In the genomic region with DNA sequence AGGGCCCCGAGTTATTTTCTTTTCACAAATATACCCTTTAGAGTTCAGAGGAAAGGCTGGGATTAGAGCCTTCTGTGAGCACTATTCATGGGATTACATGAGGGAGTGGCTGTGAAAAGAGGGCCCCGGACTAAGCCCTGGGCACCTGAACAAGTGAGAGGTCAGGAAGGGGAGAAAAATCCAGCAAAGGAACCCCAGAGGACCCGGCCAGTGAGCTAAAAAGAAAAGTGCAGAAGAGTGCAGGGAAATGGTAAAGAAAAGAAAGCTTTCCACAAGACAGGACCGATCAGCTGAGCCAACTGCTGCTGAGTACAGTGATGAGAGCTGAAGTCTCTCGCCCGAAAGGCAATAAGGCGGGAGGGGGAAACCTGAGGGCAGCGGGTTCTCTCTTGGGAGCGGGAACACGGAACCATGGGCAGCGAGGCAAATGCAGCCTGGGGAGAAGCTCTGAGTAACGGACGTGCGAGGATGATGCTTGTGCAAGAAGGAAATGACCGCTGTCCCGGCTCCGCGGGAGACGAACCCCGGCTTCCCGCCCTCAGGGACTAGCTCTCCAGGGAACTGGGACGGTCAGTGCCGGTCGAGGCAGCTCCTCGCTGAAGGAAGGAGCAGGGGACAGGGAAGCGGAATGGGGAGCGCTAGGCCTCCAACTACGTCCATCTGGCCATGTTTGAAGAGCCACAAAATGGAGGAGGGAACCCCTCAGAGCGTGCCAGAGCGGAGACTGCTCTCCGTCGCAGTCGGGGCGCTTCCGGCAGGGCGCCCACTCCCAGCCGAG, we compare ENCODE assay signal across 8 cellular contexts. TPM values are rescaled to one million over a fixed set of nuclear protein-coding genes. Genes with fewer than 3 reads are reported as not detected.
DNase-seq lines count a peak whose midpoint lies in the region; ATAC-seq and TF ChIP-seq lines count a peak whose summit lies in the region.

No MANE protein-coding gene starts in this region.

- CTCF ChIA-PET in CD4-positive, alpha-beta T cell (lab: Charles Lee) = interaction anchor here (0.9 to 2.8 kb wide), 4 partner anchors 9 to 285 kb away, joined by 3 to 8 read pairs (median 6); a partner anchor contains a TSS

- POLR2A ChIA-PET in CD4-positive, alpha-beta T cell (lab: Charles Lee) = interaction anchor here (0.9 to 3.2 kb wide), 19 partner anchors 8 to 1395 kb away, joined by 3 to 19 read pairs (median 5); a partner anchor contains a TSS

- peaks cover 42% of the 10 kb centered on the region for H3K4me1 Mint-ChIP-seq in CD4-positive, alpha-beta T cell (ENCODE audit: low read depth)
- H3K4me1 Mint-ChIP-seq in activated naive CD8-positive, alpha-beta T cell (ENCODE audit: low read depth) = peaks cover 35% of the 10 kb centered on the region
- peaks cover 12% of the 10 kb centered on the region for H3K4me1 Mint-ChIP-seq in glutamatergic neuron (ENCODE audit: low read depth, unreplicated experiment)

- H3K36me3 Mint-ChIP-seq in CD4-positive, alpha-beta T cell (ENCODE audit: low read depth) = peaks cover 14% of the 10 kb centered on the region
- peaks cover 7% of the 10 kb centered on the region for H3K36me3 Mint-ChIP-seq in activated naive CD8-positive, alpha-beta T cell
- H3K36me3 Mint-ChIP-seq in glutamatergic neuron (ENCODE audit: unreplicated experiment) = no peaks in the 10 kb centered on the region

- intact Hi-C loops in CD4-positive, alpha-beta T cell (cut with DNase I, micrococcal nuclease) = loop anchor here (5.0 kb wide), 5 partner anchors 114 to 286 kb away; a partner anchor contains a TSS

- DNase-seq in CD4-positive, alpha-beta T cell = peak in 8 of 10 experiments; percentile 3 to 46 (median 22)
- DNase-seq in OCI-M2 (lab: John Stamatoyannopoulos, UW; ENCODE audit: unreplicated experiment) = peak; percentile 61
- peak; percentile 51 for DNase-seq in glutamatergic neuron

- peak overlapping the region; percentile 88 for H3K27ac Mint-ChIP-seq in CD4-positive, alpha-beta T cell
- H3K27ac Mint-ChIP-seq in activated naive CD8-positive, alpha-beta T cell = peak overlapping the region; percentile 90
- H3K27ac Mint-ChIP-seq in glutamatergic neuron (ENCODE audit: unreplicated experiment) = peak overlapping the region; percentile 83

- peak; percentile 53 for ATAC-seq in CD4-positive, alpha-beta T cell (ENCODE audit: poor library complexity)
- ATAC-seq in GM19351 (IDR thresholded peaks at IDR 0.05; ENCODE audit: unreplicated experiment) = peak; percentile 35
- ATAC-seq in HG03521 (IDR thresholded peaks at IDR 0.05; ENCODE audit: unreplicated experiment) = peak; percentile 3

- H3K27me3 ChIP-seq in CD4-positive, alpha-beta T cell (ENCODE audit: control insufficient read depth, insufficient read depth, low read length) = no peaks in the 10 kb centered on the region
- H3K27me3 ChIP-seq in neutrophil = no peaks in the 10 kb centered on the region

- H3K4me3 ChIP-seq in neutrophil (ENCODE audit: low read depth in 1 of 2, low read length in 1 of 2) (peak overlapping the region; percentile 80 to 91), urinary bladder (ENCODE audit: low read depth, low read length) (peak overlapping the region; percentile 66)

- no peaks in the 10 kb centered on the region for H3K9me3 ChIP-seq in CD4-positive, alpha-beta T cell (ENCODE audit: control insufficient read depth, low read length)
- no peaks in the 10 kb centered on the region for H3K9me3 ChIP-seq in neutrophil

- peak overlapping the region; percentile 45 for H3K27ac ChIP-seq in CD4-positive, alpha-beta T cell (ENCODE audit: low read depth, low read length)
- H3K27ac ChIP-seq in neutrophil (peak overlapping the region; percentile 70), urinary bladder (ENCODE audit: low read depth) (peak overlapping the region; percentile 80)

- peak overlapping the region; percentile 95 for H3K4me3 Mint-ChIP-seq in CD4-positive, alpha-beta T cell
- H3K4me3 Mint-ChIP-seq in activated naive CD8-positive, alpha-beta T cell = peak overlapping the region; percentile 90
- peak overlapping the region; percentile 94 for H3K4me3 Mint-ChIP-seq in glutamatergic neuron (ENCODE audit: unreplicated experiment)

- H3K4me1 ChIP-seq in neutrophil (ENCODE audit: control insufficient read depth in 1 of 2, insufficient read depth in 1 of 2, low read depth in 1 of 2, low read length in 1 of 2) (peaks cover 16 to 20% of the 10 kb centered on the region in 2 experiments), urinary bladder (ENCODE audit: insufficient read depth) (no peaks in the 10 kb centered on the region)

- no peaks in the 10 kb centered on the region for H3K9me3 Mint-ChIP-seq in CD4-positive, alpha-beta T cell
- no peaks in the 10 kb centered on the region for H3K9me3 Mint-ChIP-seq in activated naive CD8-positive, alpha-beta T cell (ENCODE audit: low read depth)
- H3K9me3 Mint-ChIP-seq in glutamatergic neuron (ENCODE audit: unreplicated experiment) = peaks cover 17% of the 10 kb centered on the region

- TF ChIP-seq CTCF in CD4-positive, alpha-beta T cell (IDR thresholded peaks at IDR 0.05) = no peak
- TF ChIP-seq CTCF in glutamatergic neuron (IDR thresholded peaks at IDR 0.05; ENCODE audit: partially characterized antibody, unreplicated experiment) = no peak
- no peak for TF ChIP-seq CTCF in neutrophil (IDR thresholded peaks at IDR 0.05)

- WGBS in urinary bladder = under 1% methylated on average over 37 of the region's 37 CpGs

- no peaks in the 10 kb centered on the region for H3K27me3 Mint-ChIP-seq in CD4-positive, alpha-beta T cell
- no peaks in the 10 kb centered on the region for H3K27me3 Mint-ChIP-seq in activated naive CD8-positive, alpha-beta T cell
- H3K27me3 Mint-ChIP-seq in glutamatergic neuron (ENCODE audit: unreplicated experiment) = peaks cover 11% of the 10 kb centered on the region

- no peaks in the 10 kb centered on the region for H3K36me3 ChIP-seq in neutrophil
- H3K36me3 ChIP-seq in urinary bladder (ENCODE audit: insufficient read depth) = no peaks in the 10 kb centered on the region

RNA-seq across cellular contexts. Expression of a gene that starts 0.7 kb away (rescaled TPM):
- 10 to 100 TPM; 20.0 to 20.9 TPM for total RNA-seq in CD4-positive, alpha-beta T cell
- total RNA-seq in glutamatergic neuron (ENCODE audit: unreplicated experiment) (42.6 TPM), urinary bladder (92.0 TPM)
- 43.7 TPM for polyA plus RNA-seq in urinary bladder

Comparison
In these comparisons a context has a peak if more than half of its experiments do, and no peak if none do; other contexts are left out.
1. Peak in every context shown above with its lines: DNase-seq, ATAC-seq, H3K4me3 ChIP-seq and H3K27ac ChIP-seq.
2. ATAC-seq: peak in every context shown above with its lines; median percentile 53 in CD4-positive, alpha-beta T cell; 35 in GM19351; 3 in HG03521.